In the genomic region with DNA sequence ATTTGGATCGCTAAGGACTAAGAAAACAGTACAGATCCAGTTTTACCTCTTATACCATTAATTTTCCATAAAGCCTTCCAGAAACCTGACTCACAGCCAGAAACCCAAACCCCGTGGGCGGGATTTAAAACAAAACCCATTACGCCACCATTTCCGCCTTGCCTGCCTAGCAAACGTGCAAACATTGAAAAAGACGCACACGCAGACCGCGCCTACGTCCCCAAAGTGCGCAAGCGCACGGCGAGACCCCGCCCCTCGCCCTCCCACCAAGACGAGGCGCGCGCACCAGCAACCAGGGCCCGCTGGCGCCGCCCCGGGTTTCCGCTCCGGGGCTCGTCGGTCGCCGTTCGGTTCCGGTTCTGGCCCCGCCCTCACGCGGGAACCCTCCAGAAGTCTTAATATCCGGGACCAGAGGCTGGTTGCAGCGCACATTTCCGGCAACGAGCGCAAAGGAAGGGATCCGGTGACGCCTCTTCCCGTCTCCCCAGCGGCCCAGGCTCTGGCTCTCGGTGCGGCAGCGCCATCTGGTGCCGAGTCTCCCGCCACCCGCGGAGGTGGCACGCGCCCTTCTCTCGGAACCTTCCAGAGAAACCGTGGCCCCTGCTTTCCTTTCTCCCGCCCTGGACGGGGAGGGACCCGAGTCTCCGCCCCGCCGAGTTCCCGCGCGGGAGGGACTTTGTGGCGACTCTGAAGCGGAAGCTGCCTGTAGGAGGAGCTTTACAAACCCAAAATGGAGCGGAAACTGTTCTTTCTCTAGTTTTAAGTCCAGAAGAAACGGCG, we compare ENCODE assay signal across 8 cellular contexts.
A peak's percentile ranks its signal among the peaks of the same experiment; 100 is the strongest.
DNase-seq lines count a peak whose midpoint lies in the region; ATAC-seq and TF ChIP-seq lines count a peak whose summit lies in the region.

No MANE protein-coding gene starts in this region.

- peak overlapping the region; percentile 66 for H3K4me3 ChIP-seq in AG10803 (ENCODE audit: low read length)

- ATAC-seq in GM19023 (IDR thresholded peaks at IDR 0.05; ENCODE audit: unreplicated experiment): peak; percentile 89
- peak; percentile 86 for ATAC-seq in HG03280 (IDR thresholded peaks at IDR 0.05; ENCODE audit: unreplicated experiment)
- peak; percentile 86 to 90 for ATAC-seq in activated CD4-positive, CD25-positive, alpha-beta regulatory T cell treated with anti-CD3 and anti-CD28 coated beads, Interleukin-2, amount 50 U/mL, for 24 hours

- DNase-seq in AG10803 (ENCODE audit: low read depth) (peak; percentile 99), NCI-H345 treated with DMSO at 0.1 percent for 48 hours (lab: John Stamatoyannopoulos, UW; ENCODE audit: unreplicated experiment) (peak; percentile 93), cerebellar nuclear complex (lab: John Stamatoyannopoulos, UW) (peak; percentile 85 to 90), islet precursor cell (peak; percentile 99)
- peak; percentile 96 to 97 (median 97) for DNase-seq in stimulated activated CD4-positive, alpha-beta T cell treated with anti-CD3 and anti-CD28 coated beads, Interleukin-12 subunit alpha, Interleukin-12 subunit beta, amount 100 ng/mL, for 48 hours (ENCODE audit: low read depth in 2 of 3, low spot score in 1 of 3)

- TF ChIP-seq CTCF in AG10803 (conservative IDR thresholded peaks at IDR 0.05; ENCODE audit: low read length): peak; percentile 71

Comparison
In these comparisons a context has a peak if more than half of its experiments do, and no peak if none do; other contexts are left out.
1. Peak in every context shown above with its lines: DNase-seq, ATAC-seq and H3K4me3 ChIP-seq.